Comparison of ENCODE assay signal across 34 cellular contexts in the genomic region with DNA sequence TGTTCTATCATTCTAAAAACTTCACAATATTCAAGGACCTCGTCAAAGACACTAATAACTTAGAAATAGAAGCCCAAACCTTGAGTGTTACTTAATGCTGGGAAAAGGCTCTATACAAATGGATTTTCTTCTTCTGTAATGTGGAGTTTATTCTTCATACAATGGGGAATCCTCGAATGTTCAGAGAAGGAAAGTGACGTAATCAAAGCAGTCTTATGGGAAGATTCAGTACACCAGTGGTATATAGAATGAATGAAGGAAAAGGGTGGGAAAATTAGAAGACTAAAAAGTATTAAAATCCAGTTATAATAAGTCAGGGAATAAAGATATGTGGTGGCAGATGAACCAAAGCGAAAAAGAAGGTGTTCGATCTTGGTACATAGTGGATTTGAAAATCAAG.
"Had no signal": no experiment of that assay in that cellular context is flagged by ENCODE, and none has a peak within 500 bp of the region (broad histone marks: within the 10 kb centered on the region; RNA-seq: fewer than 3 reads in every experiment).

No MANE protein-coding gene starts in this region.

- H3K4me3 ChIP-seq: MG63 had no signal

- H3K36me3 ChIP-seq: MG63 had no signal

- H3K27me3 ChIP-seq: MG63 had no signal

- DNase-seq: Karpas-422, Kasumi-1, MG63, MM.1S, MV-4-11, NCI-H1048, NCI-H1092, NCI-H1092 treated with DMSO at 0.1 percent for 48 hours, NCI-H1105, NCI-H1105 treated with DMSO at 0.1 percent for 48 hours, NCI-H1417, NCI-H1417 treated with DMSO at 0.1 percent for 48 hours, NCI-H1436, NCI-H1436 treated with DMSO at 0.1 percent for 48 hours, NCI-H146, NCI-H1694, NCI-H1694 treated with DMSO at 0.1 percent for 48 hours, NCI-H187, NCI-H187 treated with DMSO at 0.1 percent for 48 hours, NCI-H1930, NCI-H2029, NCI-H2029 treated with DMSO at 0.1 percent for 48 hours, NCI-H2081, NCI-H2081 treated with DMSO at 0.1 percent for 48 hours, NCI-H2107, NCI-H2171, NCI-H2171 treated with DMSO at 0.1 percent for 48 hours, NCI-H2227 treated with DMSO at 0.1 percent for 48 hours, NCI-H226, NCI-H345, NCI-H446, NCI-H446 treated with DMSO at 0.1 percent for 48 hours, NCI-H510A, NCI-H510A treated with DMSO at 0.1 percent for 48 hours had no signal
